In the genomic region with DNA sequence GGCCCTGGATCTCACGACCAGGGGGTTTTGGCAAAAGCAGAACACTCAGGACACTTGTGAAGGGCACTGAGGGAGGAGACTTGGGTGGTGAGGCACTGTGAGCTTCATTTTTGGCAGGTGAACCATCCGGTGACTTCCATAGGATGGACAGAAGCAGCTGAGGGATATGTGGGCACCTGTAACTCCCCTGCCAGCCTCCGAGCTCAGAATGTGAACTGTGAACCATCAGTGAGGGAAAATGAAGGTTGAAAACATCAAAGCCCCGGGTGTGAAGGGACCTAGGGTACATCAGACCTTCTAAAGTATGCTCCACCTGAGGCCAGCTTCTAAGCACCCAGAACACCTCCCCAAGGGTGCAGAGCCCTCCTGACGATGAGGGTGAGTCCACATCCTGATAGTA, we compare ENCODE assay signal across 8 cellular contexts. TPM values are rescaled to one million over a fixed set of nuclear protein-coding genes. Genes with fewer than 3 reads are reported as not detected.
"Had no signal": no experiment of that assay in that cellular context is flagged by ENCODE, and none has a peak within 500 bp of the region (broad histone marks: within the 10 kb centered on the region; RNA-seq: fewer than 3 reads in every experiment).

No MANE protein-coding gene starts in this region.

- H3K27ac ChIP-seq: HL-60 had no signal

- DNase-seq: IMR-90, KBM-7 had no signal

- FAIRE-seq: HepG2, HTR-8/SVneo, K562 had no signal

- H3K4me3 ChIP-seq: K562 had no signal

RNA-seq across cellular contexts. Expression of gene FAXC, which starts 53.2 kb away (rescaled TPM):
- total RNA-seq: HT-29, K562 had no signal
- polyA plus RNA-seq: IgD-negative memory B cell had no signal
